ENCODE assay signal across 28 cellular contexts in the genomic region with DNA sequence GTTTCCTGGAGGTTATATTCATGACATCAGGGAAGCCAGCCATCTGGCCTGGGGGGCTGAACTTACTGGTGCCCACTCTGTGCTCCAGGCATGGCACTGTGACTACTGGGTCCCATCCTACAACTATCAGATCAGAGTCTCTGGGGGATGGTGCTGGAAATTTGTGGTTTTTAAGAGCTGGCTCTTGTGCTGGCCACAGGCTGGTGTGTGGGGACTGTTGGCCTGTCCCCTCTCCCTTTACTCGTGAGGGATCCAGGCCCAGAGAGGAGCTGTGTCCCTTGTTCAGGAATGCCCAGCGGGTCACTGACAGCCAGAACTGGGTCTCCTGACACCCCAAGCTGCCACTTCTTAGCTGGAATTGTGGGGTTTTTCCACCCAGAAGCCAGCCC. TPM values are rescaled to one million over a fixed set of nuclear protein-coding genes. Genes with fewer than 3 reads are reported as not detected.
DNase-seq lines count a peak whose midpoint lies in the region; ATAC-seq, FAIRE-seq and TF ChIP-seq lines count a peak whose summit lies in the region.
"Had no signal": no experiment of that assay in that cellular context is flagged by ENCODE, and none has a peak within 500 bp of the region (broad histone marks: within the 10 kb centered on the region; RNA-seq: fewer than 3 reads in every experiment).

No MANE protein-coding gene starts in this region.

- H4K20me1 ChIP-seq in H9 (ENCODE audit: control insufficient read depth, insufficient read depth, insufficient read length): no peaks in the 10 kb centered on the region

- H3K9me3 Mint-ChIP-seq in H9: no peaks in the 10 kb centered on the region
- H3K9me3 Mint-ChIP-seq: CD14-positive monocyte; stimulated activated naive CD8-positive, alpha-beta T cell treated with anti-CD3 and anti-CD28 coated beads, Interleukin-15, amount 100 ng/mL, for 72 hours had no signal

- TF ChIP-seq CTCF in H9 (conservative IDR thresholded peaks at IDR 0.05) (no peak), pancreas (IDR thresholded peaks at IDR 0.05) (no peak)

- no peak overlapping the region for H3K4me2 ChIP-seq in H9 (ENCODE audit: insufficient read depth, insufficient read length, low read length)

- no peak overlapping the region for H3K9ac ChIP-seq in H9 (ENCODE audit: extremely low read depth, insufficient read length, low read length)

- H3K4me3 Mint-ChIP-seq in H9: no peak overlapping the region
- H3K4me3 Mint-ChIP-seq: activated naive CD8-positive, alpha-beta T cell; activated T-helper 17 cell treated with anti-CD3 and anti-CD28 coated beads, Interleukin-2, amount 50 U/mL, for 72 hours; CD14-positive monocyte; memory B cell; stimulated activated naive CD8-positive, alpha-beta T cell treated with anti-CD3 and anti-CD28 coated beads, Interleukin-15, amount 100 ng/mL, for 72 hours; T-cell had no signal

- H2AFZ ChIP-seq in H9 (ENCODE audit: low read length): no peak overlapping the region

- H3K4me3 ChIP-seq in pancreas: no peak overlapping the region
- H3K4me3 ChIP-seq: tibial nerve had no signal

- H3K27me3 ChIP-seq in H9 (ENCODE audit: insufficient read depth, low read length) (no peaks in the 10 kb centered on the region), pancreas (no peaks in the 10 kb centered on the region)
- H3K27me3 ChIP-seq: tibial nerve had no signal

- WGBS in H9 (ENCODE audit: extremely low coverage, insufficient read length, low lambda C conversion rate): no CpG with 5 or more reads among the region's 2 CpGs
- 59 to 62% methylated on average over 2 of the region's 2 CpGs for WGBS in pancreas, 2 donors

- no peak overlapping the region for H3K18ac ChIP-seq in H9 (ENCODE audit: insufficient read length, low read depth, low read length)

- peaks cover 0 to 23% (median 0%) of the 10 kb centered on the region in 3 donors for H3K36me3 ChIP-seq in pancreas

- H3K4ac ChIP-seq in H9 (ENCODE audit: low read depth, low read length): no peak overlapping the region

- FAIRE-seq in pancreas (lab: Jason Lieb, UNC): no peak
- FAIRE-seq: astrocyte, frontal cortex had no signal

- H3K27ac ChIP-seq in H9 (ENCODE audit: insufficient read length, low read depth, low read length) (no peak overlapping the region), pancreas (peak overlapping the region; percentile 49 to 74 (median 66))
- H3K27ac ChIP-seq: HL-60, tibial nerve had no signal

- peak overlapping the region in 1 of 3 experiments; percentile 23; a peak in 1 of 7 replicates for H3K27ac Mint-ChIP-seq in H9
- H3K27ac Mint-ChIP-seq: activated naive CD8-positive, alpha-beta T cell; activated T-helper 17 cell treated with anti-CD3 and anti-CD28 coated beads, Interleukin-2, amount 50 U/mL, for 72 hours; memory B cell; stimulated activated naive CD8-positive, alpha-beta T cell treated with anti-CD3 and anti-CD28 coated beads, Interleukin-15, amount 100 ng/mL, for 72 hours; T-cell had no signal

- H3K4me1 Mint-ChIP-seq in H9: peaks cover 2 to 6% of the 10 kb centered on the region in 2 experiments; a peak in 2 of 4 replicates
- H3K4me1 Mint-ChIP-seq: stimulated activated naive CD8-positive, alpha-beta T cell treated with anti-CD3 and anti-CD28 coated beads, Interleukin-15, amount 100 ng/mL, for 72 hours; T-cell had no signal

- DNase-seq in NCI-H524 (lab: John Stamatoyannopoulos, UW): peak; percentile 16 to 50
- DNase-seq in NCI-H524 treated with DMSO at 0.1 percent for 48 hours (lab: John Stamatoyannopoulos, UW): no peak
- DNase-seq in H9: peak; percentile 12
- DNase-seq in ecto neural progenitor cell (ENCODE audit: low spot score): peak; percentile 32
- no peak for DNase-seq in pancreas
- DNase-seq in NOMO-1 treated with DMSO at 0.1 percent for 48 hours (lab: John Stamatoyannopoulos, UW; ENCODE audit: unreplicated experiment): no peak
- no peak for DNase-seq in G401 (ENCODE audit: low spot score)
- DNase-seq: activated CD4-positive, alpha-beta T cell treated with anti-CD3 and anti-CD28 coated beads for 1 hour; effector CD8-positive, alpha-beta T cell; GF-D8; islet precursor cell; NCI-H1105; NCI-H2081 treated with DMSO at 0.1 percent for 48 hours; nucleus accumbens; SIG-M5; stimulated activated CD4-positive, alpha-beta T cell treated with anti-CD3 and anti-CD28 coated beads, Interleukin-12 subunit alpha, Interleukin-12 subunit beta, amount 100 ng/mL, for 4 hours; stimulated activated naive CD8-positive, alpha-beta T cell treated with anti-CD3 and anti-CD28 coated beads, Interleukin-15, amount 100 ng/mL, for 72 hours; T-cell had no signal

- H4K8ac ChIP-seq in H9 (replicated peaks; ENCODE audit: insufficient read length, low read depth, low read length): no peak overlapping the region

- in situ Hi-C loops in G401 (cut with HindIII; ENCODE audit: low sequenced_read_pairs): no loop called here

- no peak overlapping the region for H2BK12ac ChIP-seq in H9 (ENCODE audit: insufficient read length, low read depth, low read length)

- no peaks in the 10 kb centered on the region for H3K79me2 ChIP-seq in H9 (ENCODE audit: insufficient read depth, low read length)

- no peak overlapping the region for H2BK15ac ChIP-seq in H9 (ENCODE audit: low read depth, low read length)

- H3K14ac ChIP-seq in H9 (ENCODE audit: insufficient read depth, low read length): no peak overlapping the region; the same call in 1 of the 2 replicates

- H3K79me1 ChIP-seq in H9 (ENCODE audit: insufficient read depth, low read depth, low read length, poor library complexity, severe bottlenecking): no peaks in the 10 kb centered on the region

- H4K91ac ChIP-seq in H9 (ENCODE audit: insufficient read length, low read depth, low read length): no peak overlapping the region

- no peak overlapping the region for H3K23ac ChIP-seq in H9 (ENCODE audit: insufficient read length, low read depth, low read length)

- H2BK120ac ChIP-seq in H9 (ENCODE audit: low read depth, low read length, poor library complexity, severe bottlenecking): no peak overlapping the region

- no peaks in the 10 kb centered on the region for H3K27me3 Mint-ChIP-seq in H9 (ENCODE audit: low read depth)
- H3K27me3 Mint-ChIP-seq: activated naive CD8-positive, alpha-beta T cell; activated T-helper 17 cell treated with anti-CD3 and anti-CD28 coated beads, Interleukin-2, amount 50 U/mL, for 72 hours; memory B cell; stimulated activated naive CD8-positive, alpha-beta T cell treated with anti-CD3 and anti-CD28 coated beads, Interleukin-15, amount 100 ng/mL, for 72 hours; T-cell had no signal

- ATAC-seq in pancreas (peak; percentile 15 to 49 (median 37)), HG03175 (IDR thresholded peaks at IDR 0.05; ENCODE audit: unreplicated experiment) (no peak)
- ATAC-seq: activated T-helper 17 cell treated with anti-CD3 and anti-CD28 coated beads, Interleukin-2, amount 50 U/mL, for 72 hours; esophagus mucosa; stimulated activated naive CD8-positive, alpha-beta T cell treated with anti-CD3 and anti-CD28 coated beads, Interleukin-15, amount 100 ng/mL, for 72 hours; T-cell had no signal

- no peak overlapping the region for H3K56ac ChIP-seq in H9 (ENCODE audit: insufficient read length, low read depth, low read length)

- H3K9me3 ChIP-seq in H9 (ENCODE audit: control insufficient read depth, low read depth, low read length) (no peaks in the 10 kb centered on the region), pancreas (no peaks in the 10 kb centered on the region)
- H3K9me3 ChIP-seq: tibial nerve had no signal

- no peaks in the 10 kb centered on the region for H3K23me2 ChIP-seq in H9 (ENCODE audit: insufficient read length, low read depth, low read length, poor library complexity, severe bottlenecking)

- no peak overlapping the region for H2BK20ac ChIP-seq in H9 (ENCODE audit: low read depth, low read length, poor library complexity, severe bottlenecking)

- H3K4me1 ChIP-seq in H9 (ENCODE audit: insufficient read depth, low read length) (no peaks in the 10 kb centered on the region), pancreas (peaks cover 8 to 12% (median 10%) of the 10 kb centered on the region in 3 donors)
- H3K4me1 ChIP-seq: tibial nerve had no signal

- peaks cover 0 to 34% (median 7%) of the 10 kb centered on the region in 3 experiments; a peak in 5 of 7 replicates for H3K36me3 Mint-ChIP-seq in H9 (ENCODE audit: insufficient read depth in 1 of 3, low read depth in 3 of 3)

- intact Hi-C loops in pancreas (cut with DNase I): no loop called here

- H2AK5ac ChIP-seq in H9 (ENCODE audit: insufficient read length, low read length): no peak overlapping the region

- no peak overlapping the region for H2BK5ac ChIP-seq in H9 (ENCODE audit: insufficient read length, low read length)

- no peak overlapping the region for H3T11ph ChIP-seq in H9 (ENCODE audit: low read length)

- no peak overlapping the region for H4K5ac ChIP-seq in H9 (ENCODE audit: insufficient read length, low read depth, low read length)

RNA-seq across cellular contexts. Expression of gene SEC22A, which starts 44.5 kb away (rescaled TPM):
- total RNA-seq in H9 (2021) (6.2 and 9.9 TPM in 2 replicates), pancreas (10 to 100 TPM in 1 of 6 donors, 1 to 10 TPM in 5; 5.2 to 11.3 (median 7.2) TPM)
- polyA plus RNA-seq in pancreas: 10 to 100 TPM in 1 of 2 donors, 1 to 10 TPM in 1; 3.3 to 12.5 TPM
- total RNA-seq in G401 (2014; rRNA removed; shearing (Covaris generic)): 20.6 and 25.6 TPM in 2 replicates

Comparison
In these comparisons a context has a peak if more than half of its experiments do, and no peak if none do; other contexts are left out.
1. DNase-seq: peak in NCI-H524 (2 of 2), H9 (single experiment) and ecto neural progenitor cell (single experiment); none in NCI-H524 treated with DMSO at 0.1 percent for 48 hours (single experiment), pancreas (0 of 6), NOMO-1 treated with DMSO at 0.1 percent for 48 hours (single experiment) and G401 (single experiment).